In the genomic region with DNA sequence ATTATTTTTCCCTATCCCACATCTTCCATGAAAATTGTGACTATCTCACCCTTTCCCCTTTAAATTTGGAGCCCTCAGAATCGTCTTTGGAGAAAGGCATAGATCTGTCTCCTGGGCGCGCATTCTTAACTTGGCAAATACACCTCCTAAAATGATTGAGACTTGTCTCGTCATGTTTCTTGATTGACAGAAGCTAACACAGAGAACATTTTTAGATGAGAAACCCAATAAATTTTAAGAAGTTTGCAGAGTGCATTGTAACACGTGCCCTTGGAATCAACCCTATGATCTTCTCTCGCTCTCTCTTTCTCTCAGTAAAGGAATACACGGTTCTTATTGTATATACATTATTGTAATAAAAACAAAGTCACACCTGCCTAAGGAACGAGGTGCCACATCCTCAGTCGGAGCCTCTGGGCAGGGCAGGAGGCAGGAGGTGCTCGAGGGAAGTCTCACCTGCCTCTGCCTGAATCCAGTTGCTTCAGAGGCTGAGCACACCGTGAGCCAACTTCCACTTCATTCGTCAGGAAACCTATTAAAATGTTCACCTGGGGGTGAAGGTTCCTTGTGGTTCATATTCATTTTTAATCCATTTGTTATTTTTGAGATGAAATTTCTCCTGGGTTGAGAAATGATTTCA, we compare ENCODE assay signal across 26 cellular contexts.
"Had no signal": no experiment of that assay in that cellular context is flagged by ENCODE, and none has a peak within 500 bp of the region (broad histone marks: within the 10 kb centered on the region; RNA-seq: fewer than 3 reads in every experiment).

No MANE protein-coding gene starts in this region.

- H3K4me2 ChIP-seq: hepatocyte, neural progenitor cell had no signal

- H2AFZ ChIP-seq: hepatocyte, neural progenitor cell, parathyroid adenoma had no signal

- H3K9ac ChIP-seq: neural progenitor cell, parathyroid adenoma had no signal

- H3K27ac ChIP-seq: adrenal gland, body of pancreas, cardiac muscle cell, colonic mucosa, hepatocyte, neural progenitor cell, parathyroid adenoma, psoas muscle, testis, transverse colon had no signal

- H3K36me3 ChIP-seq: adrenal gland, cardiac muscle cell, colonic mucosa, neural progenitor cell, transverse colon had no signal

- H3K27me3 ChIP-seq: adrenal gland, body of pancreas, cardiac muscle cell, colonic mucosa, hepatocyte, neural progenitor cell, testis, transverse colon had no signal

- ATAC-seq: activated T-cell treated with anti-CD3 and anti-CD28 coated beads, Interleukin-2, amount 50 U/mL, for 72 hours; body of pancreas; naive thymus-derived CD8-positive, alpha-beta T cell; psoas muscle; WTC11 had no signal

- DNase-seq: activated effector memory CD4-positive, alpha-beta T cell treated with Interleukin-2 at 50 U/mL for 16 hours; activated naive CD4-positive, alpha-beta T cell treated with Interleukin-2 at 50 U/mL for 16 hours; activated T-cell treated with anti-CD3 and anti-CD28 coated beads for 4 hours; activated T-cell treated with anti-CD3 and anti-CD28 coated beads, Interleukin-2, amount 50 U/mL, for 72 hours; adrenal gland; body of pancreas; cerebellar nuclear complex; colonic mucosa; effector CD8-positive, alpha-beta T cell; glutamatergic neuron; naive thymus-derived CD8-positive, alpha-beta T cell; occipital lobe; psoas muscle; stimulated activated CD4-positive, alpha-beta T cell treated with anti-CD3 and anti-CD28 coated beads, Interleukin-15, amount 100 ng/mL, for 24 hours; stimulated activated CD4-positive, alpha-beta T cell treated with anti-CD3 and anti-CD28 coated beads, Interleukin-2, amount 100 ng/mL, for 24 hours; stimulated activated naive CD4-positive, alpha-beta T cell; T-helper 2 cell; testis; transverse colon had no signal

- H3K9me3 ChIP-seq: adrenal gland, body of pancreas, colonic mucosa, psoas muscle, testis, transverse colon had no signal

- H3K4me1 Mint-ChIP-seq: memory B cell; naive thymus-derived CD8-positive, alpha-beta T cell; WTC11 had no signal

- H3K4me1 ChIP-seq: adrenal gland, colonic mucosa, neural progenitor cell, parathyroid adenoma, psoas muscle, testis, transverse colon had no signal

- H3K36me3 Mint-ChIP-seq: activated naive CD8-positive, alpha-beta T cell; memory B cell; naive thymus-derived CD8-positive, alpha-beta T cell; WTC11 had no signal

- H3K27ac Mint-ChIP-seq: activated naive CD8-positive, alpha-beta T cell; activated T-cell treated with anti-CD3 and anti-CD28 coated beads, Interleukin-2, amount 50 U/mL, for 72 hours; memory B cell; naive thymus-derived CD8-positive, alpha-beta T cell; neural progenitor cell; WTC11 had no signal

- H3K4me3 ChIP-seq: adrenal gland, body of pancreas, cardiac muscle cell, colonic mucosa, hepatocyte, neural progenitor cell, psoas muscle, testis, transverse colon had no signal

- H3K9me3 Mint-ChIP-seq: activated T-cell treated with anti-CD3 and anti-CD28 coated beads, Interleukin-2, amount 50 U/mL, for 72 hours; WTC11 had no signal

- H3K4me3 Mint-ChIP-seq: activated naive CD8-positive, alpha-beta T cell; activated T-cell treated with anti-CD3 and anti-CD28 coated beads, Interleukin-2, amount 50 U/mL, for 72 hours; memory B cell; naive thymus-derived CD8-positive, alpha-beta T cell; neural progenitor cell; WTC11 had no signal
